9 cellular contexts compared by ENCODE assay signal in genomic region chr22:37243402-37244113, GRCh38. TPM values are rescaled to one million over a fixed set of nuclear protein-coding genes. Genes with fewer than 3 reads are reported as not detected.
DNase-seq lines count a peak whose midpoint lies in the region; ATAC-seq, FAIRE-seq and TF ChIP-seq lines count a peak whose summit lies in the region.
"Had no signal": no experiment of that assay in that cellular context is flagged by ENCODE, and none has a peak within 500 bp of the region (broad histone marks: within the 10 kb centered on the region; RNA-seq: fewer than 3 reads in every experiment).

No MANE protein-coding gene starts in this region.

- peaks cover 7% of the 10 kb centered on the region for H3K27me3 Mint-ChIP-seq in type B pancreatic cell

- H3K4me3 Mint-ChIP-seq in type B pancreatic cell: no peak overlapping the region

- H3K9me3 Mint-ChIP-seq in type B pancreatic cell: no peaks in the 10 kb centered on the region

- ATAC-seq in GM18873 (IDR thresholded peaks at IDR 0.05; ENCODE audit: low FRiP score, unreplicated experiment) (peak; percentile 10), HG03439 (IDR thresholded peaks at IDR 0.05; ENCODE audit: unreplicated experiment) (peak; percentile 2), omental fat pad (ENCODE audit: low FRiP score) (peak; percentile 18)

- no peaks in the 10 kb centered on the region for H3K27me3 ChIP-seq in bronchial epithelial cell (ENCODE audit: control insufficient read depth, insufficient read depth, low read length)
- H3K27me3 ChIP-seq: pancreas had no signal

- peak overlapping the region; percentile 44 for H3K4me3 ChIP-seq in bronchial epithelial cell (ENCODE audit: low read depth, low read length)

- peaks cover 3% of the 10 kb centered on the region for H3K36me3 ChIP-seq in bronchial epithelial cell (ENCODE audit: control insufficient read depth, insufficient read depth, low read length)
- H3K36me3 ChIP-seq: pancreas had no signal

- no peak for DNase-seq in bronchial epithelial cell (ENCODE audit: low read depth)
- DNase-seq in omental fat pad (ENCODE audit: low spot score): no peak
- no peak for DNase-seq in type B pancreatic cell (ENCODE audit: extremely low spot score, unreplicated experiment)
- DNase-seq in SK-N-DZ (ENCODE audit: low spot score): no peak
- DNase-seq in kidney glomerular epithelial cell (lab: John Stamatoyannopoulos, UW): no peak
- no peak for DNase-seq in NCI-H1694 (lab: John Stamatoyannopoulos, UW)

- H3K36me3 Mint-ChIP-seq in type B pancreatic cell: no peaks in the 10 kb centered on the region

- FAIRE-seq in bronchial epithelial cell (lab: Jason Lieb, UNC): peak; percentile 77
- FAIRE-seq: pancreas had no signal

- H3K4me1 Mint-ChIP-seq in type B pancreatic cell (ENCODE audit: unreplicated experiment): peaks cover 4% of the 10 kb centered on the region

- no peak for TF ChIP-seq CTCF in bronchial epithelial cell (IDR thresholded peaks at IDR 0.05; ENCODE audit: insufficient read depth, low read length, severe bottlenecking)
- no peak for TF ChIP-seq CTCF in omental fat pad (IDR thresholded peaks at IDR 0.05)
- no peak for TF ChIP-seq CTCF in type B pancreatic cell (conservative IDR thresholded peaks at IDR 0.05)

- H3K27ac Mint-ChIP-seq in type B pancreatic cell: no peak overlapping the region

RNA-seq across cellular contexts. Expression of gene RAC2, which starts 0.5 kb away (rescaled TPM):
- total RNA-seq in bronchial epithelial cell: 2.6 and 6.3 TPM in 2 replicates
- total RNA-seq in omental fat pad: 10 to 100 TPM; 11.0 to 51.6 (median 20.0) TPM
- total RNA-seq in type B pancreatic cell (ENCODE audit: low replicate concordance): 0.24 and 1.2 TPM in 2 replicates
- 0.44 and 0.71 TPM in 2 replicates for polyA plus RNA-seq in SK-N-DZ (2014; cell fraction: cytosol; rRNA removed)
- polyA plus RNA-seq in SK-N-DZ (2014; cell fraction: nucleus; rRNA removed): not detected in 2 replicates

RNA-seq across cellular contexts. Expression of gene SSTR3, which starts 31.3 kb away (rescaled TPM):
- total RNA-seq in bronchial epithelial cell: not detected in 2 replicates
- total RNA-seq in omental fat pad: under 1 TPM in 2 of 4 donors, not detected in 2; 0.12 to 0.28 TPM
- 2.4 and 3.4 TPM in 2 replicates for total RNA-seq in type B pancreatic cell (ENCODE audit: low replicate concordance)
- 0.05 and 0.08 TPM in 2 replicates for polyA plus RNA-seq in SK-N-DZ (2014; cell fraction: cytosol; rRNA removed)
- polyA plus RNA-seq in SK-N-DZ (2014; cell fraction: nucleus; rRNA removed): 0.03 TPM in 1 of 2 replicates, not detected in the other

RNA-seq across cellular contexts. Expression of gene CYTH4, which starts 38.8 kb away (rescaled TPM):
- not detected in 2 replicates for total RNA-seq in bronchial epithelial cell
- 10 to 100 TPM; 17.4 to 83.5 (median 34.4) TPM for total RNA-seq in omental fat pad
- not detected in 2 replicates for total RNA-seq in type B pancreatic cell (ENCODE audit: low replicate concordance)
- not detected in 2 replicates for polyA plus RNA-seq in SK-N-DZ (2014; cell fraction: cytosol; rRNA removed)
- polyA plus RNA-seq in SK-N-DZ (2014; cell fraction: nucleus; rRNA removed): not detected in 2 replicates

RNA-seq across cellular contexts. Expression of gene C1QTNF6, which starts 55.5 kb away (rescaled TPM):
- total RNA-seq in bronchial epithelial cell: 2.9 and 4.1 TPM in 2 replicates
- 1 to 10 TPM; 1.0 to 2.8 (median 1.4) TPM for total RNA-seq in omental fat pad
- total RNA-seq in type B pancreatic cell (ENCODE audit: low replicate concordance): 23.2 and 26.2 TPM in 2 replicates
- 1.0 and 1.8 TPM in 2 replicates for polyA plus RNA-seq in SK-N-DZ (2014; cell fraction: cytosol; rRNA removed)
- 2.6 and 4.0 TPM in 2 replicates for polyA plus RNA-seq in SK-N-DZ (2014; cell fraction: nucleus; rRNA removed)

Comparison
In these comparisons a context has a peak if more than half of its experiments do, and no peak if none do; other contexts are left out.
1. RNA of gene CYTH4, which starts 38.8 kb away (total RNA-seq): 17.4 to 83.5 TPM in omental fat pad; not detected in type B pancreatic cell and not detected in bronchial epithelial cell; every median in the first group is over 10 times any median in the second.
2. Peak in every context shown above with its lines, with median percentiles within 50 percentile points of each other: ATAC-seq.